5 cellular contexts compared by ENCODE assay signal in the genomic region with DNA sequence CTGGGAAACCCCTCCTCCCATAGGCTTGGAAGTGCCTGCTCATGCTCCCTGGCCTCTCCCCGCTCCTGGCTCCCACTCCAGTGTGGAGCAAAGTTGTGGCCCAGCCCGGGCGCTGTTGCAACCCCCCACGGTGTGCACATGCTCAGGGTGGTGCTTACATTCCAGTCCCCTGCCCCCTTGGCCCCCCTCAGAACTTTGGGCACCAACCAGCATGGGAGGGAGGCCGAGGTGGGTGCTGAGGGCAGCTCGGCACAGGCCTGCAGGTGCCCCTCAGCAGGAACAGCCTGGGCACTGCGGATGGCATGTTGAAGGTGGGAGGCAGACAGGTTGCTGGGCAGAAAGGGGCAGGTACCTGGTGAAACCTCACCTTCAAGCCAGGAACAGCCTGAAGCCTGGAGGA.
"Had no signal": no experiment of that assay in that cellular context is flagged by ENCODE, and none has a peak within 500 bp of the region (broad histone marks: within the 10 kb centered on the region; RNA-seq: fewer than 3 reads in every experiment).

No MANE protein-coding gene starts in this region.

- H2AFZ ChIP-seq: GM23248 had no signal

- H3K9ac ChIP-seq: GM23248, KMS-11 had no signal

- H3K4me2 ChIP-seq: KMS-11 had no signal

- H3K27ac ChIP-seq: GM23248, KMS-11 had no signal

- H3K4me3 ChIP-seq: GM23248 had no signal

- DNase-seq: GM23248, H9, HCEC 1CT, KBM-7 had no signal
